17 cellular contexts compared by ENCODE assay signal in the genomic region with DNA sequence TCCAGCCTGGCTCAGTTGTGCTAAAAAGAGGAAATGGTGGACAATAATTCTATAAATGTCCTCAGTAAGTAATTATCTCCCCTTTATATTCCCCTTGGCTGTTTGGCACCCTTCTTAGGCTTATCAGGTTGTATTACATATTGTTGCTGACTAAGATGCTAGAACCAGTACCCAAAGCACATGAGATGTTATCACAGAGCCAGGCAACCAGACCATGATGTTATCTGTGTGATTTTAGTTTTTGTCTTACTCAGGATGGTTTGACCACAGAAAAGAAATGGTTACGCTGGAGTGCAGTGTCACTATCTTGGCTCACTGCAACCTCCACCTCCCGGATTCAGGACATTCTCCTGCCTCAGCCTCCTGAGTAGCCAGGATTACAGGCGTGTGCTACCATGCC.
"Had no signal": no experiment of that assay in that cellular context is flagged by ENCODE, and none has a peak within 500 bp of the region (broad histone marks: within the 10 kb centered on the region; RNA-seq: fewer than 3 reads in every experiment).

No MANE protein-coding gene starts in this region.

- DNase-seq: activated CD4-positive, alpha-beta T cell treated with anti-CD3 and anti-CD28 coated beads for 1 hour; activated effector memory CD4-positive, alpha-beta T cell treated with Interleukin-2 at 50 U/mL for 16 hours; activated naive CD4-positive, alpha-beta T cell treated with anti-CD3 and anti-CD28 coated beads, Interleukin-2, amount 50 U/mL, for 16 hours; amygdala; body of pancreas; cortex of kidney; effector CD8-positive, alpha-beta T cell; foreskin keratinocyte; mesendoderm; nucleus accumbens; substantia nigra; T-cell; T1000; uterus had no signal

- H3K4me3 Mint-ChIP-seq: central memory CD8-positive, alpha-beta T cell; nephron; stimulated activated memory B cell treated with anti-CD40 and anti-IgM and Interleukin-4, amounts not matched to agents 10 μg/mL and 1 μg/mL and 100 μg/mL, for 72 hours; T-cell had no signal

- H3K27ac Mint-ChIP-seq: nephron; stimulated activated memory B cell treated with anti-CD40 and anti-IgM and Interleukin-4, amounts not matched to agents 10 μg/mL and 1 μg/mL and 100 μg/mL, for 72 hours; T-cell had no signal

- ATAC-seq: body of pancreas; foreskin keratinocyte; stimulated activated memory B cell treated with anti-CD40 and anti-IgM and Interleukin-4, amounts not matched to agents 10 μg/mL and 1 μg/mL and 100 μg/mL, for 72 hours; T-cell had no signal

- H3K27me3 Mint-ChIP-seq: central memory CD8-positive, alpha-beta T cell; stimulated activated memory B cell treated with anti-CD40 and anti-IgM and Interleukin-4, amounts not matched to agents 10 μg/mL and 1 μg/mL and 100 μg/mL, for 72 hours; T-cell had no signal

- H3K9me3 Mint-ChIP-seq: central memory CD8-positive, alpha-beta T cell; nephron; stimulated activated memory B cell treated with anti-CD40 and anti-IgM and Interleukin-4, amounts not matched to agents 10 μg/mL and 1 μg/mL and 100 μg/mL, for 72 hours; T-cell had no signal

- H3K4me1 Mint-ChIP-seq: nephron had no signal
